Comparison of ENCODE assay signal across 8 cellular contexts in genomic region chr17:39402279-39402889, GRCh38. TPM values are rescaled to one million over a fixed set of nuclear protein-coding genes. Genes with fewer than 3 reads are reported as not detected.
DNase-seq lines count a peak whose midpoint lies in the region; ATAC-seq and TF ChIP-seq lines count a peak whose summit lies in the region.

No MANE protein-coding gene starts in this region.

- peak overlapping the region; percentile 99 for H3K4me3 Mint-ChIP-seq in CD14-positive monocyte
- H3K4me3 Mint-ChIP-seq in effector memory CD8-positive, alpha-beta T cell = peak overlapping the region; percentile 93 to 96

- no peaks in the 10 kb centered on the region for H3K9me3 Mint-ChIP-seq in CD14-positive monocyte
- no peaks in the 10 kb centered on the region for H3K9me3 Mint-ChIP-seq in effector memory CD8-positive, alpha-beta T cell

- H3K36me3 Mint-ChIP-seq in CD14-positive monocyte = peaks cover 9 to 22% of the 10 kb centered on the region in 2 donors
- H3K36me3 Mint-ChIP-seq in effector memory CD8-positive, alpha-beta T cell (ENCODE audit: insufficient read depth) = peaks cover 16% of the 10 kb centered on the region

- TF ChIP-seq CTCF in CD14-positive monocyte (IDR thresholded peaks at IDR 0.05) (no peak), GM20000 (IDR thresholded peaks at IDR 0.05; ENCODE audit: extremely low read depth, missing control alignments) (no peak)

- peaks cover 0 to 3% (median 0%) of the 10 kb centered on the region in 3 donors for H3K27me3 Mint-ChIP-seq in CD14-positive monocyte (ENCODE audit: low read depth in 3 of 3)
- no peaks in the 10 kb centered on the region for H3K27me3 Mint-ChIP-seq in effector memory CD8-positive, alpha-beta T cell

- peak; percentile 58 for ATAC-seq in effector memory CD8-positive, alpha-beta T cell (replicated peaks)

- H3K4me1 Mint-ChIP-seq in CD14-positive monocyte = peaks cover 30% of the 10 kb centered on the region
- H3K4me1 Mint-ChIP-seq in effector memory CD8-positive, alpha-beta T cell (ENCODE audit: low read depth in 2 of 2) = peaks cover 12 to 16% of the 10 kb centered on the region in 2 donors

- intact Hi-C loops in CD14-positive monocyte (cut with micrococcal nuclease) = loop anchor here in 1 of 2 donors (1.0 to 5.0 kb wide), 2 partner anchors 37 to 130 kb away; no protein-coding TSS in a partner anchor

- peak; percentile 86 for DNase-seq in CD14-positive monocyte (ENCODE audit: low spot score)
- DNase-seq in GM20000 (ENCODE audit: low spot score) = peak; percentile 94
- DNase-seq in HT1080 (ENCODE audit: low read depth) = peak; percentile 89
- DNase-seq in NOMO-1 (lab: John Stamatoyannopoulos, UW; ENCODE audit: unreplicated experiment in 2 of 2) = peak; percentile 88 to 91
- peak; percentile 74 to 89 (median 87) for DNase-seq in activated CD8-positive, alpha-beta memory T cell treated with anti-CD3 and anti-CD28 coated beads for 48 hours (ENCODE audit: low read depth in 2 of 3, low spot score in 2 of 3)
- DNase-seq in effector memory CD8-positive, alpha-beta T cell = peak; percentile 68 to 72 (median 70)
- DNase-seq in medulla oblongata (ENCODE audit: extremely low spot score) = peak; percentile 97
- DNase-seq in stimulated activated CD4-positive, alpha-beta T cell treated with anti-CD3 and anti-CD28 coated beads, TNF-alpha, amount 100 ng/mL, for 24 hours (ENCODE audit: low read depth in 3 of 3) = peak; percentile 80 to 92 (median 84)

- H3K27ac Mint-ChIP-seq in CD14-positive monocyte = peak overlapping the region in 2 of 7 donors; percentile 36 to 90
- H3K27ac Mint-ChIP-seq in effector memory CD8-positive, alpha-beta T cell = peak overlapping the region; percentile 94 to 95

RNA-seq across cellular contexts. Expression of gene FBXL20, which starts 1.0 kb away (rescaled TPM):
- 1 to 10 TPM; 4.0 to 4.7 TPM for polyA plus RNA-seq in CD14-positive monocyte
- 5.5 and 8.0 TPM in 2 replicates for total RNA-seq in HT1080 (2014; rRNA removed; shearing (Covaris generic))
- polyA plus RNA-seq in HT1080 (2015; cell fraction: cytosol; rRNA removed) = 5.9 and 7.9 TPM in 2 replicates
- polyA plus RNA-seq in HT1080 (2015; cell fraction: nucleus; rRNA removed) = 10.2 and 12.5 TPM in 2 replicates

RNA-seq across cellular contexts. Expression of gene MED1, which starts 48.7 kb away (rescaled TPM):
- 1 to 10 TPM; 5.0 to 9.1 TPM for polyA plus RNA-seq in CD14-positive monocyte
- total RNA-seq in HT1080 (2014; rRNA removed; shearing (Covaris generic)) = 23.0 and 24.5 TPM in 2 replicates
- 21.7 and 31.6 TPM in 2 replicates for polyA plus RNA-seq in HT1080 (2015; cell fraction: cytosol; rRNA removed)
- 43.5 and 43.8 TPM in 2 replicates for polyA plus RNA-seq in HT1080 (2015; cell fraction: nucleus; rRNA removed)

RNA-seq across cellular contexts. Expression of gene CDK12, which starts 58.9 kb away (rescaled TPM):
- 1 to 10 TPM in 1 of 2 donors, under 1 TPM in 1; 0.62 to 1.3 TPM for polyA plus RNA-seq in CD14-positive monocyte
- total RNA-seq in HT1080 (2014; rRNA removed; shearing (Covaris generic)) = 39.4 and 43.5 TPM in 2 replicates
- 15.3 and 20.0 TPM in 2 replicates for polyA plus RNA-seq in HT1080 (2015; cell fraction: cytosol; rRNA removed)
- 44.4 and 51.4 TPM in 2 replicates for polyA plus RNA-seq in HT1080 (2015; cell fraction: nucleus; rRNA removed)

Comparison
In these comparisons a context has a peak if more than half of its experiments do, and no peak if none do; other contexts are left out.
1. Peak in every context shown above with its lines: DNase-seq and ATAC-seq.